ENCODE assay signal across 24 cellular contexts in genomic region chr3:185046623-185047022, GRCh38.
DNase-seq lines count a peak whose midpoint lies in the region; ATAC-seq, FAIRE-seq and TF ChIP-seq lines count a peak whose summit lies in the region.
"Had no signal": no experiment of that assay in that cellular context is flagged by ENCODE, and none has a peak within 500 bp of the region (broad histone marks: within the 10 kb centered on the region; RNA-seq: fewer than 3 reads in every experiment).

No MANE protein-coding gene starts in this region.

- TF ChIP-seq CTCF in heart right ventricle (IDR thresholded peaks at IDR 0.05) (no peak), H1 (IDR thresholded peaks at IDR 0.05; ENCODE audit: control extremely low read depth in 1 of 3, insufficient read depth in 1 of 3, low read depth in 1 of 3, low read length in 3 of 3) (no peak), mucosa of descending colon (IDR thresholded peaks at IDR 0.05) (no peak), Calu3 (IDR thresholded peaks at IDR 0.05; ENCODE audit: unreplicated experiment) (no peak)

- FAIRE-seq in H1 (lab: Jason Lieb, UNC) (no peak), frontal cortex (lab: Jason Lieb, UNC) (no peak)
- FAIRE-seq: GM18507 had no signal

- H3K4me1 Mint-ChIP-seq in Calu3 (ENCODE audit: low read depth, unreplicated experiment): peaks cover 18% of the 10 kb centered on the region
- H3K4me1 Mint-ChIP-seq: IgD-negative memory B cell had no signal

- no peak overlapping the region for H3K27ac Mint-ChIP-seq in Calu3 (ENCODE audit: unreplicated experiment)
- H3K27ac Mint-ChIP-seq: IgD-negative memory B cell had no signal

- H2AFZ ChIP-seq in H1 (ENCODE audit: low read length): no peak overlapping the region

- H3K27ac ChIP-seq in heart right ventricle (peak overlapping the region in 6 of 10 donors; percentile 33 to 88 (median 76)), H1 (ENCODE audit: low read depth, low read length) (no peak overlapping the region), subcutaneous abdominal adipose tissue (ENCODE audit: low read depth, low read length) (peak overlapping the region; percentile 2)
- H3K27ac ChIP-seq: KMS-11 had no signal

- TF ChIP-seq RAD21 in H1 (IDR thresholded peaks at IDR 0.05 in 1 of 2, conservative IDR thresholded peaks at IDR 0.05 in 1 of 2; ENCODE audit: low read depth in 2 of 2, low read length in 2 of 2): no peak

- H4K5ac ChIP-seq in H1 (ENCODE audit: insufficient read length, low read depth, low read length): no peak overlapping the region

- H3K4me3 Mint-ChIP-seq in Calu3 (ENCODE audit: low read depth, unreplicated experiment): no peak overlapping the region
- H3K4me3 Mint-ChIP-seq: IgD-negative memory B cell had no signal

- intact Hi-C loops in heart right ventricle (cut with DNase I): no loop called here
- intact Hi-C loops in Right ventricle myocardium superior (cut with DNase I): no loop called here
- intact Hi-C loops in mucosa of descending colon (cut with DNase I, micrococcal nuclease): no loop called here
- intact Hi-C loops in Calu3 (cut with micrococcal nuclease; ENCODE audit: unreplicated experiment): no loop called here

- H3K4me1 ChIP-seq in heart right ventricle: peaks cover 0 to 43% (median 26%) of the 10 kb centered on the region in 9 donors
- H3K4me1 ChIP-seq in H1 (replicated peaks in 1 of 4; ENCODE audit: control insufficient read depth in 3 of 4, insufficient read depth in 4 of 4, low read length in 3 of 4): peaks cover 0 to 4% (median 1%) of the 10 kb centered on the region in 4 experiments; a peak in 2 of 7 replicates
- no peaks in the 10 kb centered on the region for H3K4me1 ChIP-seq in mucosa of descending colon (ENCODE audit: low read depth)
- H3K4me1 ChIP-seq in subcutaneous abdominal adipose tissue (ENCODE audit: control insufficient read depth in 5 of 5, insufficient read depth in 5 of 5, low read length in 5 of 5): peaks cover 0 to 27% (median 16%) of the 10 kb centered on the region in 5 donors

- no peaks in the 10 kb centered on the region for H3K36me3 Mint-ChIP-seq in Calu3 (ENCODE audit: insufficient read depth, unreplicated experiment)

- H3K4me3 ChIP-seq in heart right ventricle (no peak overlapping the region), H1 (ENCODE audit: extremely low read depth in 1 of 4, insufficient read depth in 2 of 4, low read depth in 3 of 4, low read length in 4 of 4) (no peak overlapping the region), mucosa of descending colon (no peak overlapping the region), subcutaneous abdominal adipose tissue (ENCODE audit: low read depth in 1 of 5, low read length in 5 of 5) (no peak overlapping the region)

- H3K4ac ChIP-seq in H1 (replicated peaks; ENCODE audit: insufficient read length, low read depth, low read length): no peak overlapping the region

- H2BK5ac ChIP-seq in H1 (ENCODE audit: low read depth, low read length): no peak overlapping the region

- BruUV-seq in Calu3 (replicated peaks; lab: Mats Ljungman, UMichigan): no TSS peak

- 77 to 85% methylated on average over 4 of the region's 4 CpGs for WGBS in heart right ventricle, 2 donors
- 98% methylated on average over 4 of the region's 4 CpGs; no CpG with 5 or more reads in 1 of the 2 experiments for WGBS in H1 (ENCODE audit: extremely low coverage in 1 of 2, insufficient coverage in 1 of 2, insufficient read length in 1 of 2, insufficient replicate concordance in 2 of 2, low coverage in 1 of 2, low lambda C conversion rate in 2 of 2, missing lambda C conversion rate in 1 of 2), 2 experiments

- H2BK15ac ChIP-seq in H1 (ENCODE audit: low read length): no peak overlapping the region

- no peaks in the 10 kb centered on the region for H3K23me2 ChIP-seq in H1 (ENCODE audit: low read depth, low read length)

- no peak overlapping the region for H2BK12ac ChIP-seq in H1 (ENCODE audit: low read depth, low read length)

- H2AK5ac ChIP-seq in H1 (ENCODE audit: low read depth, low read length): no peak overlapping the region

- H3K23ac ChIP-seq in H1 (ENCODE audit: insufficient read length): no peak overlapping the region

- H2BK120ac ChIP-seq in H1 (replicated peaks; ENCODE audit: low read depth, low read length): no peak overlapping the region

- no peak overlapping the region for H3K18ac ChIP-seq in H1 (ENCODE audit: extremely low read depth, low read length)

- no peak overlapping the region for H2BK20ac ChIP-seq in H1 (ENCODE audit: low read length)

- H4K91ac ChIP-seq in H1 (replicated peaks; ENCODE audit: insufficient read length, low read length): no peak overlapping the region

- peaks cover 0 to 35% (median 14%) of the 10 kb centered on the region in 9 donors for H3K36me3 ChIP-seq in heart right ventricle
- peaks cover 0 to 9% (median 0%) of the 10 kb centered on the region in 4 experiments; a peak in 4 of 8 replicates for H3K36me3 ChIP-seq in H1 (ENCODE audit: control insufficient read depth in 2 of 4, insufficient read depth in 4 of 4, low read length in 3 of 4)
- H3K36me3 ChIP-seq in mucosa of descending colon (ENCODE audit: low read depth): no peaks in the 10 kb centered on the region
- H3K36me3 ChIP-seq in subcutaneous abdominal adipose tissue (ENCODE audit: control insufficient read depth in 5 of 5, insufficient read depth in 5 of 5, low read length in 5 of 5): peaks cover 0 to 35% (median 24%) of the 10 kb centered on the region in 5 donors

- no peak for TF ChIP-seq POLR2A in H1 (IDR thresholded peaks at IDR 0.05; ENCODE audit: control extremely low read depth in 1 of 2, low read depth in 2 of 2, low read length in 2 of 2)

- H3K9me3 Mint-ChIP-seq in Calu3 (ENCODE audit: low read depth, unreplicated experiment): no peaks in the 10 kb centered on the region

- no peaks in the 10 kb centered on the region for H3K79me2 ChIP-seq in H1 (ENCODE audit: control insufficient read depth in 1 of 2, insufficient read depth in 2 of 2, low read length in 2 of 2)

- H4K20me1 ChIP-seq in H1 (replicated peaks in 1 of 2; ENCODE audit: control insufficient read depth in 1 of 2, insufficient read depth in 2 of 2, low read length in 2 of 2): no peaks in the 10 kb centered on the region

- POLR2A ChIA-PET in H1 (lab: Charles Lee; ENCODE audit: partially characterized antibody): no interaction called here

- no peaks in the 10 kb centered on the region for H3K79me1 ChIP-seq in H1 (ENCODE audit: low read depth, low read length)

- ATAC-seq in heart right ventricle (no peak), Right ventricle myocardium superior (ENCODE audit: poor library complexity) (no peak), mucosa of descending colon (peak; percentile 76)
- ATAC-seq: PC-3 had no signal

- H3K27me3 Mint-ChIP-seq in Calu3 (ENCODE audit: unreplicated experiment): no peaks in the 10 kb centered on the region
- H3K27me3 Mint-ChIP-seq: IgD-negative memory B cell had no signal

- TF ChIP-seq EP300 in H1 (IDR thresholded peaks at IDR 0.05; ENCODE audit: borderline replicate concordance in 1 of 2, low read depth in 2 of 2, low read length in 2 of 2): no peak

- H3K9me3 ChIP-seq in heart right ventricle (no peaks in the 10 kb centered on the region), H1 (ENCODE audit: insufficient read depth in 2 of 2, low read depth in 1 of 2, low read length in 1 of 2) (no peaks in the 10 kb centered on the region), mucosa of descending colon (no peaks in the 10 kb centered on the region), subcutaneous abdominal adipose tissue (ENCODE audit: control insufficient read depth in 5 of 5, low read length in 5 of 5) (no peaks in the 10 kb centered on the region)

- CTCF ChIA-PET in H1 (lab: Charles Lee; ENCODE audit: partially characterized antibody) (interaction anchor here (1.5 to 10.2 kb wide), 4 partner anchors 20 to 262 kb away, joined by 3 to 97 read pairs (median 4); no protein-coding TSS in a partner anchor), Calu3 (lab: Charles Lee) (no interaction called here)

- no peak overlapping the region for H3K56ac ChIP-seq in H1 (replicated peaks; ENCODE audit: insufficient read length, low read depth, low read length)

- no peaks in the 10 kb centered on the region for H3K27me3 ChIP-seq in heart right ventricle
- no peaks in the 10 kb centered on the region for H3K27me3 ChIP-seq in H1 (replicated peaks in 1 of 4; ENCODE audit: control insufficient read depth in 3 of 4, extremely low read depth in 1 of 4, insufficient read depth in 3 of 4, low read length in 3 of 4)
- H3K27me3 ChIP-seq in subcutaneous abdominal adipose tissue (ENCODE audit: control insufficient read depth in 5 of 5, insufficient read depth in 4 of 5, low read length in 5 of 5): no peaks in the 10 kb centered on the region

- no peak overlapping the region for H3K4me2 ChIP-seq in H1 (ENCODE audit: insufficient read depth in 1 of 2, low read depth in 2 of 2, low read length in 2 of 2)
- H3K4me2 ChIP-seq: KMS-11 had no signal

- H3K9ac ChIP-seq in H1 (replicated peaks in 1 of 4; ENCODE audit: extremely low read depth in 1 of 4, low read depth in 3 of 4, low read length in 3 of 4): no peak overlapping the region
- no peak overlapping the region for H3K9ac ChIP-seq in subcutaneous abdominal adipose tissue (ENCODE audit: low read length in 5 of 5)
- H3K9ac ChIP-seq: KMS-11 had no signal

- H3K14ac ChIP-seq in H1 (ENCODE audit: insufficient read length): no peak overlapping the region

- DNase-seq in heart right ventricle (no peak), Right ventricle myocardium superior (no peak), H1 (ENCODE audit: low read depth in 1 of 2, low spot score in 2 of 2) (no peak), mucosa of descending colon (peak in 1 of 3 donors; percentile 51), Calu3 (no peak), frontal cortex (ENCODE audit: low spot score in 2 of 2) (no peak), DMS53 (lab: John Stamatoyannopoulos, UW) (no peak)
- DNase-seq: 8988T; ACHN; DMS153; H7; MM.1S; NCI-H2029; NCI-H446; NCI-H524 treated with DMSO at 0.1 percent for 48 hours; NCI-H774; NK-92 treated with Interleukin-12 subunit alpha and Interleukin-12 subunit beta, amount 100 ng/mL, for 24 hours; PC-3; RPMI8226; SHP77 treated with DMSO at 0.1 percent for 48 hours had no signal

- 0 out of 2 replicates have a peak overlapping the region, but pooled peaks have one; percentile 4 for H4K8ac ChIP-seq in H1 (ENCODE audit: extremely low read depth, insufficient read depth, low read length)

TF ChIP-seq in H1, 55 proteins besides CTCF, POLR2A, EP300 and RAD21 (continues in another document):
- TF ChIP-seq PHF8 (conservative IDR thresholded peaks at IDR 0.05; ENCODE audit: low read depth, low read length) (no peak), CHD1 (IDR thresholded peaks at IDR 0.05; ENCODE audit: low read depth, low read length) (no peak), HDAC2 (IDR thresholded peaks at IDR 0.05; ENCODE audit: borderline replicate concordance in 1 of 2, low read depth in 2 of 2, low read length in 2 of 2) (no peak)
